In the genomic region with DNA sequence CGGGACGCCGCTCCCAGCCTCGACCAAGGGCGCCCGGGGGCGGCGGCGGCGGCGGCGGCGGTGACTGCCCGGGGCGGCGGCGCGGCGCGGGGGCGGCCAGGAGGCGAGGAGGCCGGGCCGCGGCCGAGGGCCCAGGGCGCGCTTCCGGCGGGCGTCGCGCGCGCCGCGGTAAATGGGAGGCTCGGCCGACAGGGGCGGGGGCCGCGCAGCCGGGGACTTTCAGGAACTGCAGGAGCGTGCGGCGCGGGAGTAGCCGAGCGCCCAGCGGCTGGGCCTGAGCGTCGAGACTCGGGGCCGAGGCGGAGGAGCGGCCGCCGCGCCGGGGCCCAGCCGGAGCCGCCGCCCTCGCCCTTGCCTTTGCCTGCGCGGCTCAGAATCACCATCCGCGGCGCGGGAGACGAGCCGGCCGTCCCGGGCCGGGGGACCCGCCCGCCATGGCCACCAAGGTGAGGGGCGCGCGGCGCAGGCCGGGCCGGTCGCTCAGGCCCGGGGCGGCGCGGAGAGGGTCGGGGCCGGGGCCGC, we compare ENCODE assay signal across 8 cellular contexts. TPM values are rescaled to one million over a fixed set of nuclear protein-coding genes. Genes with fewer than 3 reads are reported as not detected.
DNase-seq lines count a peak whose midpoint lies in the region; ATAC-seq and TF ChIP-seq lines count a peak whose summit lies in the region.

Gene SNX9 (plus strand): TSS at position 246 of the 522 bp plus-strand sequence. CDS start 189 bp downstream, at position 435.

- TF ChIP-seq POLR2A in IMR-90 (IDR thresholded peaks at IDR 0.05; ENCODE audit: low read depth, low read length) (peak; percentile 87), heart left ventricle (IDR thresholded peaks at IDR 0.05) (peak in 1 of 2 donors; percentile 60), vagina (IDR thresholded peaks at IDR 0.05) (peak in 1 of 2 donors; percentile 78)

- TF ChIP-seq RAD21 in IMR-90 (IDR thresholded peaks at IDR 0.05; ENCODE audit: low read length), result peak; percentile 12; the same call in 1 of the 2 replicates

- no peaks in the 10 kb centered on the region for H3K79me2 ChIP-seq in DOHH2 (ENCODE audit: control insufficient read depth, low read length)

- H2BK5ac ChIP-seq in IMR-90 (ENCODE audit: low read depth, low read length, poor library complexity, severe bottlenecking), result peak within 1 kb of the TSS; percentile 65

- POLR2A ChIA-PET in IMR-90 (lab: Charles Lee; ENCODE audit: unreplicated experiment), result no interaction called here

- H4K91ac ChIP-seq in IMR-90 (ENCODE audit: insufficient read depth, low read depth, low read length), result peak within 1 kb of the TSS; percentile 76; the same call in 1 of the 2 replicates

- peak within 1 kb of the TSS; percentile 91 for H2AFZ ChIP-seq in IMR-90 (replicated peaks; ENCODE audit: low read length, poor library complexity)

- H2BK120ac ChIP-seq in IMR-90 (ENCODE audit: low read depth, low read length), result peak within 1 kb of the TSS; percentile 77

- no peaks in the 10 kb centered on the region for H3K9me2 ChIP-seq in DOHH2 (replicated peaks; ENCODE audit: control insufficient read depth, low read length)

- H3K56ac ChIP-seq in IMR-90 (ENCODE audit: extremely low read depth, insufficient read depth, low read length), result peak within 1 kb of the TSS; percentile 83

- H2BK15ac ChIP-seq in IMR-90 (ENCODE audit: low read depth, low read length), result peak within 1 kb of the TSS; percentile 15; the same call in 1 of the 3 replicates

- DNase-seq in IMR-90 (peak; percentile 72), SW480 (ENCODE audit: low spot score) (peak; percentile 73), heart left ventricle (peak; percentile 85 to 92 (median 87)), posterior cingulate gyrus (peak; percentile 60 to 96 (median 77)), vagina (ENCODE audit: extremely low spot score in 2 of 2) (peak in 1 of 2 donors; percentile 54)

- peaks cover 3% of the 10 kb centered on the region; the same call in 1 of the 2 replicates for H3F3A ChIP-seq in DOHH2 (ENCODE audit: control insufficient read depth, insufficient read depth)

- H2BK20ac ChIP-seq in IMR-90 (ENCODE audit: low read depth, low read length), result peak within 1 kb of the TSS; percentile 68

- peaks cover 0 to 11% of the 10 kb centered on the region in 2 experiments; a peak in 2 of 4 replicates for H3K79me1 ChIP-seq in IMR-90 (ENCODE audit: low read depth in 1 of 2, low read length in 2 of 2)

- peak within 1 kb of the TSS; percentile 22 for H3K4me3 ChIP-seq in DOHH2 (ENCODE audit: low read length)
- H3K4me3 ChIP-seq in IMR-90 (ENCODE audit: insufficient read depth, low read depth, low read length), result peak within 1 kb of the TSS; percentile 57
- H3K4me3 ChIP-seq in heart left ventricle, result peak within 1 kb of the TSS; percentile 74 to 99 (median 94)
- H3K4me3 ChIP-seq in vagina, result peak within 1 kb of the TSS; percentile 91 to 93

- CTCF ChIA-PET in IMR-90 (lab: Yijun Ruan, JAX), result interaction anchor here (1.2 kb wide), 1 partner anchor 66 kb away, joined by 3 read pairs; no protein-coding TSS in a partner anchor

- peak within 1 kb of the TSS; percentile 98 for H2AK9ac ChIP-seq in IMR-90 (replicated peaks; ENCODE audit: low read depth, low read length, poor library complexity)

- H3K14ac ChIP-seq in IMR-90 (replicated peaks; ENCODE audit: low read depth, low read length), result peak within 1 kb of the TSS; percentile 91

- peak within 1 kb of the TSS; percentile 98 for H3K9ac ChIP-seq in IMR-90 (ENCODE audit: low read depth, low read length)

- no peak for TF ChIP-seq CTCF in DOHH2 (IDR thresholded peaks at IDR 0.05; ENCODE audit: low read depth, low read length, poor library complexity, severe bottlenecking)
- TF ChIP-seq CTCF in IMR-90 (conservative IDR thresholded peaks at IDR 0.05; ENCODE audit: low read depth, low read length), result no peak
- TF ChIP-seq CTCF in heart left ventricle (IDR thresholded peaks at IDR 0.05), result peak in 1 of 12 donors; percentile 11
- no peak for TF ChIP-seq CTCF in vagina (IDR thresholded peaks at IDR 0.05)

- H3K4me2 ChIP-seq in DOHH2 (ENCODE audit: low read length) (peak within 1 kb of the TSS; percentile 40), IMR-90 (ENCODE audit: low read depth, low read length) (peak within 1 kb of the TSS; percentile 97)

- no TSS peak for BruUV-seq in IMR-90 (replicated peaks; lab: Mats Ljungman, UMichigan)

- peaks cover 4% of the 10 kb centered on the region; the same call in 1 of the 2 replicates for H3K9me1 ChIP-seq in IMR-90 (ENCODE audit: insufficient read depth, low read length)

- peak within 1 kb of the TSS; percentile 93 for H3K4ac ChIP-seq in IMR-90 (ENCODE audit: low read depth, low read length)

- dilution Hi-C loops in IMR-90 (cut with HindIII; ENCODE audit: low sequenced_read_pairs, unreplicated experiment), result no loop called here

- H3K9me3 ChIP-seq in DOHH2 (ENCODE audit: control insufficient read depth, insufficient read depth, low read length) (no peaks in the 10 kb centered on the region), IMR-90 (ENCODE audit: control insufficient read depth, insufficient read depth, low read length) (no peaks in the 10 kb centered on the region), heart left ventricle (no peaks in the 10 kb centered on the region), vagina (no peaks in the 10 kb centered on the region)

- H3K18ac ChIP-seq in IMR-90 (ENCODE audit: low read depth, low read length), result peak within 1 kb of the TSS; percentile 59

- H3K36me3 ChIP-seq in DOHH2 (ENCODE audit: control insufficient read depth, low read length) (no peaks in the 10 kb centered on the region), IMR-90 (ENCODE audit: control insufficient read depth, insufficient read depth, low read length) (no peaks in the 10 kb centered on the region), heart left ventricle (no peaks in the 10 kb centered on the region), vagina (no peaks in the 10 kb centered on the region)

- H3K27me3 ChIP-seq in DOHH2 (ENCODE audit: control insufficient read depth, low read length) (peaks cover 50% of the 10 kb centered on the region), IMR-90 (ENCODE audit: control insufficient read depth, insufficient read depth, low read length) (no peaks in the 10 kb centered on the region), heart left ventricle (no peaks in the 10 kb centered on the region), vagina (no peaks in the 10 kb centered on the region)

- H3K27ac ChIP-seq in DOHH2 (ENCODE audit: low read depth, low read length), result no peak within 1 kb of the TSS
- H3K27ac ChIP-seq in IMR-90 (ENCODE audit: insufficient read depth, low read length), result peak within 1 kb of the TSS; percentile 91
- peak within 1 kb of the TSS; percentile 76 for H3K27ac ChIP-seq in adipose tissue (ENCODE audit: low read depth, low read length)
- peak within 1 kb of the TSS; percentile 92 to 98 (median 96) for H3K27ac ChIP-seq in heart left ventricle
- H3K27ac ChIP-seq in vagina, result peak within 1 kb of the TSS; percentile 99

- in situ Hi-C loops in IMR-90 (cut with MboI; ENCODE audit: low sequenced_read_pairs), result loop anchor here (5.0 kb wide), 1 partner anchor 66 kb away; no protein-coding TSS in a partner anchor

- intact Hi-C loops in IMR-90 (cut with micrococcal nuclease) (loop anchor here (2.0 kb wide), 1 partner anchor 66 kb away; no protein-coding TSS in a partner anchor), heart left ventricle (cut with DNase I) (loop anchor here in 7 of 10 donors (2.0 to 10.0 kb wide), 5 partner anchors 49 to 61 kb away; no protein-coding TSS in a partner anchor), posterior cingulate gyrus (cut with DNase I) (loop anchor here (5.0 kb wide), 3 partner anchors 49 to 74 kb away; no protein-coding TSS in a partner anchor), vagina (cut with DNase I) (no loop called here)

- peak within 1 kb of the TSS; percentile 86 for H4K5ac ChIP-seq in IMR-90 (ENCODE audit: low read depth, low read length)

- peak within 1 kb of the TSS; percentile 88 to 89 for H4K8ac ChIP-seq in IMR-90 (ENCODE audit: low read depth in 2 of 2, low read length in 2 of 2)

- H2AK5ac ChIP-seq in IMR-90 (ENCODE audit: low read depth, low read length), result peak within 1 kb of the TSS; percentile 64

- 0% methylated on average over 23 of the region's 91 CpGs; no CpG with 5 or more reads in 1 of the 2 experiments for WGBS in IMR-90 (ENCODE audit: extremely low coverage in 2 of 2, insufficient read length in 1 of 2), 2 experiments
- 0% methylated on average over 66 to 91 of the region's 91 CpGs for WGBS in adipose tissue, 3 donors
- WGBS in heart left ventricle, 4 donors, result 0 to 1% (median 0%) methylated on average over 13 to 91 of the region's 91 CpGs

- peak within 1 kb of the TSS; percentile 86 for H3K23ac ChIP-seq in IMR-90 (ENCODE audit: low read depth, low read length)

- H4K20me1 ChIP-seq in DOHH2 (ENCODE audit: control insufficient read depth, insufficient read depth, low read depth, low read length) (0 out of 2 replicates have a peak, but pooled peaks cover 3% of the 10 kb centered on the region), IMR-90 (ENCODE audit: insufficient read depth, low read length) (peaks cover under 1% of the 10 kb centered on the region; the same call in 1 of the 2 replicates)

- ATAC-seq in GM21529 (IDR thresholded peaks at IDR 0.05; ENCODE audit: unreplicated experiment), result peak; percentile 66
- peak; percentile 86 for ATAC-seq in IMR-90 (ENCODE audit: low read depth)
- peak; percentile 77 to 96 (median 90) for ATAC-seq in heart left ventricle

- H3K4me1 ChIP-seq in DOHH2 (ENCODE audit: control insufficient read depth, low read length) (peaks cover 4% of the 10 kb centered on the region; the same call in 1 of the 2 replicates), IMR-90 (ENCODE audit: control insufficient read depth, insufficient read depth, low read length) (peaks cover 7% of the 10 kb centered on the region; the same call in 1 of the 2 replicates), heart left ventricle (peaks cover 0 to 41% (median 22%) of the 10 kb centered on the region in 12 donors), vagina (peaks cover 31% of the 10 kb centered on the region)

TF ChIP-seq in IMR-90, 13 proteins besides CTCF, POLR2A, EP300 and RAD21:
- TF ChIP-seq MAZ (IDR thresholded peaks at IDR 0.05; ENCODE audit: borderline replicate concordance, low read depth, low read length) (peak; percentile 71; the same call in 1 of the 2 replicates), USF2 (IDR thresholded peaks at IDR 0.05; ENCODE audit: low read depth, low read length) (no peak)

RNA-seq across cellular contexts. Expression of gene SNX9, which starts in this region (rescaled TPM):
- 41.2 and 41.9 TPM in 2 replicates for total RNA-seq in IMR-90 (2012; rRNA removed)
- 34.8 and 35.3 TPM in 2 replicates for polyA plus RNA-seq in IMR-90 (2012; rRNA removed)
- 18.7 and 20.5 TPM in 2 replicates for polyA plus RNA-seq in IMR-90 (2012; cell fraction: cytosol; rRNA removed)
- 20.1 and 45.0 TPM in 2 replicates for polyA plus RNA-seq in IMR-90 (2012; cell fraction: nucleus; rRNA removed; ENCODE audit: low replicate concordance)
- 10 to 100 TPM; 15.9 to 69.1 (median 49.4) TPM for polyA plus RNA-seq in adipose tissue
- total RNA-seq in heart left ventricle, result 10 to 100 TPM; 27.6 to 44.0 (median 32.7) TPM
- polyA plus RNA-seq in heart left ventricle, result 10 to 100 TPM; 15.4 to 30.2 TPM
- 61.4 TPM for total RNA-seq in vagina

Comparison
In these comparisons a context has a peak if more than half of its experiments do, and no peak if none do; other contexts are left out.
1. H3K4me3 ChIP-seq: peak in every context shown above with its lines; median percentile 94 in heart left ventricle; 92 in vagina; 57 in IMR-90; 22 in DOHH2.